Comparison of ENCODE assay signal across 8 cellular contexts in genomic region chr9:129584136-129584535, GRCh38. TPM values are rescaled to one million over a fixed set of nuclear protein-coding genes. Genes with fewer than 3 reads are reported as not detected.
DNase-seq lines count a peak whose midpoint lies in the region; ATAC-seq and TF ChIP-seq lines count a peak whose summit lies in the region.

No MANE protein-coding gene starts in this region.

- no peaks in the 10 kb centered on the region for H3K27me3 ChIP-seq in effector memory CD4-positive, alpha-beta T cell (replicated peaks; ENCODE audit: control insufficient read depth, insufficient read depth, low read length, poor library complexity, severe bottlenecking)
- no peaks in the 10 kb centered on the region for H3K27me3 ChIP-seq in mesendoderm (ENCODE audit: insufficient read depth, low read length, poor library complexity)
- H3K27me3 ChIP-seq in stomach = no peaks in the 10 kb centered on the region

- H3K4me3 ChIP-seq in effector memory CD4-positive, alpha-beta T cell (ENCODE audit: insufficient read depth, low read depth, low read length, poor library complexity, severe bottlenecking) = no peak overlapping the region
- no peak overlapping the region for H3K4me3 ChIP-seq in mesendoderm (ENCODE audit: low read length)
- H3K4me3 ChIP-seq in stomach = no peak overlapping the region

- intact Hi-C loops in stomach (cut with DNase I; ENCODE audit: low total_unique reads) = no loop called here

- no peak overlapping the region for H2BK120ac ChIP-seq in mesendoderm (ENCODE audit: low read depth, low read length)

- H3K4me2 ChIP-seq in mesendoderm (ENCODE audit: low read length) = peak overlapping the region; percentile 15

- no peaks in the 10 kb centered on the region for H3K9me3 ChIP-seq in effector memory CD4-positive, alpha-beta T cell (ENCODE audit: control insufficient read depth, low read length)
- H3K9me3 ChIP-seq in stomach = no peaks in the 10 kb centered on the region

- no peak overlapping the region for H3K18ac ChIP-seq in mesendoderm (ENCODE audit: low read length)

- H3K9ac ChIP-seq in mesendoderm (ENCODE audit: low read length) = no peak overlapping the region

- H4K8ac ChIP-seq in mesendoderm (ENCODE audit: low read depth, low read length) = no peak overlapping the region

- TF ChIP-seq CTCF in stomach (IDR thresholded peaks at IDR 0.05) = no peak

- no peak overlapping the region for H2BK5ac ChIP-seq in mesendoderm (ENCODE audit: low read length)

- no CpG with 5 or more reads among the region's 1 CpG for WGBS in mesendoderm (ENCODE audit: extremely low coverage, insufficient coverage, low lambda C conversion rate)
- WGBS in stomach, 5 donors = 74 to 95% (median 87%) methylated on average over 1 of the region's 1 CpG

- H3K27ac ChIP-seq in effector memory CD4-positive, alpha-beta T cell (ENCODE audit: insufficient read depth, low read length, poor library complexity, severe bottlenecking) = no peak overlapping the region
- H3K27ac ChIP-seq in mesendoderm (ENCODE audit: low read depth, low read length) (no peak overlapping the region), stomach (peak overlapping the region in 1 of 5 donors; percentile 3)

- no peak overlapping the region for H3K4ac ChIP-seq in mesendoderm (ENCODE audit: low read depth, low read length)

- peak; percentile 46 for ATAC-seq in GM21360 (IDR thresholded peaks at IDR 0.05; ENCODE audit: unreplicated experiment)
- no peak for ATAC-seq in HG02870 (IDR thresholded peaks at IDR 0.05; ENCODE audit: unreplicated experiment)

- H3K79me2 ChIP-seq in mesendoderm (ENCODE audit: control insufficient read depth, insufficient read depth, low read length) = no peaks in the 10 kb centered on the region

- H3K36me3 ChIP-seq in effector memory CD4-positive, alpha-beta T cell (ENCODE audit: control insufficient read depth, insufficient read depth, low read length) = no peaks in the 10 kb centered on the region
- H3K36me3 ChIP-seq in mesendoderm (ENCODE audit: control insufficient read depth, insufficient read depth, low read length) (no peaks in the 10 kb centered on the region), stomach (no peaks in the 10 kb centered on the region)

- peak in 9 of 14 donors; percentile 7 to 72 (median 29) for DNase-seq in C1 segment of cervical spinal cord (lab: John Stamatoyannopoulos, UW)
- DNase-seq in NCI-H2196 (lab: John Stamatoyannopoulos, UW; ENCODE audit: unreplicated experiment) = peak; percentile 59
- DNase-seq in activated CD4-positive, alpha-beta T cell treated with anti-CD3 and anti-CD28 coated beads, Interleukin-2, amount 50 U/mL, for 1 hour = peak; percentile 52
- peak; percentile 30 to 63 (median 32) for DNase-seq in effector memory CD4-positive, alpha-beta T cell
- peak; percentile 94 for DNase-seq in mesendoderm
- DNase-seq in stomach = peak; percentile 77

- TF ChIP-seq POLR2A in stomach (IDR thresholded peaks at IDR 0.05) = no peak

- no peak overlapping the region for H2BK15ac ChIP-seq in mesendoderm (replicated peaks; ENCODE audit: low read depth)

- TF ChIP-seq EP300 in stomach (IDR thresholded peaks at IDR 0.05) = no peak

- peaks cover 34% of the 10 kb centered on the region for H3K4me1 ChIP-seq in effector memory CD4-positive, alpha-beta T cell (ENCODE audit: control insufficient read depth, insufficient read depth, low read length, poor library complexity, severe bottlenecking)
- H3K4me1 ChIP-seq in mesendoderm (ENCODE audit: control insufficient read depth, low read depth, low read length) (peaks cover 2% of the 10 kb centered on the region), stomach (no peaks in the 10 kb centered on the region)

- peak overlapping the region; percentile 63 for H4K5ac ChIP-seq in mesendoderm (ENCODE audit: low read length)

- H3K79me1 ChIP-seq in mesendoderm (ENCODE audit: low read length) = no peaks in the 10 kb centered on the region

- H3K23ac ChIP-seq in mesendoderm (ENCODE audit: low read length) = no peak overlapping the region

- peak overlapping the region; percentile 9 for H3K56ac ChIP-seq in mesendoderm (ENCODE audit: low read length)

- peak overlapping the region; percentile 6 for H2AK5ac ChIP-seq in mesendoderm (ENCODE audit: low read length)

RNA-seq across cellular contexts. Expression of gene C9orf50, which starts 36.8 kb away (rescaled TPM):
- polyA plus RNA-seq in mesendoderm (2013, experiment 1 of 2) = not detected
- not detected for polyA plus RNA-seq in mesendoderm (2013, experiment 2 of 2)
- total RNA-seq in stomach = not detected
- under 1 TPM in 1 of 3 donors, not detected in 2; 0.13 TPM for polyA plus RNA-seq in stomach

RNA-seq across cellular contexts. Expression of gene NTMT1, which starts 41.8 kb away (rescaled TPM):
- 42.0 TPM for polyA plus RNA-seq in mesendoderm (2013, experiment 1 of 2)
- polyA plus RNA-seq in mesendoderm (2013, experiment 2 of 2) = 43.1 TPM
- total RNA-seq in stomach = 10 to 100 TPM in 4 of 5 donors, 1 to 10 TPM in 1; 1.7 to 29.8 (median 16.1) TPM
- 10 to 100 TPM; 40.2 to 68.4 (median 45.8) TPM for polyA plus RNA-seq in stomach

RNA-seq across cellular contexts. Expression of gene ASB6, which starts 57.8 kb away (rescaled TPM):
- 11.8 TPM for polyA plus RNA-seq in mesendoderm (2013, experiment 1 of 2)
- polyA plus RNA-seq in mesendoderm (2013, experiment 2 of 2) = 11.2 TPM
- total RNA-seq in stomach = 10 to 100 TPM in 4 of 5 donors, 1 to 10 TPM in 1; 7.5 to 35.6 (median 18.1) TPM
- polyA plus RNA-seq in stomach = 10 to 100 TPM in 2 of 3 donors, 1 to 10 TPM in 1; 9.6 to 12.6 (median 10.3) TPM

Comparison
In these comparisons a context has a peak if more than half of its experiments do, and no peak if none do; other contexts are left out.
1. DNase-seq: peak in every context shown above with its lines; median percentile 94 in mesendoderm; 77 in stomach; 59 in NCI-H2196; 52 in activated CD4-positive, alpha-beta T cell treated with anti-CD3 and anti-CD28 coated beads, Interleukin-2, amount 50 U/mL, for 1 hour; 32 in effector memory CD4-positive, alpha-beta T cell; 29 in C1 segment of cervical spinal cord.